15 cellular contexts compared by ENCODE assay signal in the genomic region with DNA sequence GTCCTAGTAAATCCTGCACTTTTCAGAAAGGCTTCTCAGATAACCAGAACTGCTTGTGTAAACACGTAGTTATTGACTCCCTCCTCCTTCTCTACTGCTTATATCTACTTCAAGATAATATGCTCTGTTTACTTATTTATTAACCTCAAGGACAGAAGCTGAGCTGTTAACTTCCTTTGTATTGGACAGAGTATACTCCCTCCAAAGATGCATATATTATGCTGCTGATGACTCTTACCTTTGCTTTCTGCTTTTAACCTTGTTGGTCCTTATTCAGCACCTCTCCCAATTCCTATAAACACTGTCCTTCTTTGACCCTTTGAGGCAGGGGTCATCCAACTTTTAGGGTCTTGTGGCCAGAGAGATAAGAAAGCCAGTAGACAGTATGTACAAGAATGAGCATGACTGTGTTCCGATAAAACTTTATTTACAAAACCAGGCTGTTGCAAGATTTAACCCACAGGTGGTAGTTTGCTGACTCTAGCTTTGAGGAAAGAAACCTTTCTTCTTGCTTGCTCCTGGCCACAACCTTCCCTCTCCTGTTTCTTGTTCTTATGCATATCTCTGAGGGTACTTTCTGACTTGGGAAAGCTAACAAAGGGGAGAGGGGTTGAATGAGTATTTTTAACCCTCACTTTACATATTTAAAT. TPM values are rescaled to one million over a fixed set of nuclear protein-coding genes. Genes with fewer than 3 reads are reported as not detected.
DNase-seq lines count a peak whose midpoint lies in the region; ATAC-seq and TF ChIP-seq lines count a peak whose summit lies in the region.
"Had no signal": no experiment of that assay in that cellular context is flagged by ENCODE, and none has a peak within 500 bp of the region (broad histone marks: within the 10 kb centered on the region; RNA-seq: fewer than 3 reads in every experiment).

No MANE protein-coding gene starts in this region.

- H2AK5ac ChIP-seq in H9 (ENCODE audit: insufficient read length, low read length) = no peak overlapping the region

- H3K14ac ChIP-seq in H9 (ENCODE audit: insufficient read depth, low read length) = no peak overlapping the region

- peaks cover 43 to 55% of the 10 kb centered on the region in 2 experiments for H3K4me1 Mint-ChIP-seq in H9

- H3T11ph ChIP-seq in H9 (ENCODE audit: low read length) = no peak overlapping the region

- peak overlapping the region; percentile 11 to 22 for H3K4me3 Mint-ChIP-seq in H9
- H3K4me3 Mint-ChIP-seq: activated CD8-positive, alpha-beta memory T cell treated with anti-CD3 and anti-CD28 coated beads, Interleukin-2, amount 10 ng/mL, durations not matched to agents 7 days and 5 days had no signal

- H3K36me3 ChIP-seq in body of pancreas (replicated peaks in 1 of 2; ENCODE audit: insufficient read depth in 1 of 2, low read depth in 2 of 2) = no peaks in the 10 kb centered on the region
- H3K36me3 ChIP-seq in gastrocnemius medialis = no peaks in the 10 kb centered on the region
- H3K36me3 ChIP-seq in BE2C = no peaks in the 10 kb centered on the region
- no peaks in the 10 kb centered on the region for H3K36me3 ChIP-seq in Peyer's patch

- H3K27me3 Mint-ChIP-seq in H9 (ENCODE audit: low read depth) = peaks cover 4% of the 10 kb centered on the region

- WGBS in H9 (ENCODE audit: extremely low coverage, insufficient read length, low lambda C conversion rate) = no CpG with 5 or more reads among the region's 2 CpGs
- WGBS in body of pancreas, 2 donors = 12 to 19% methylated on average over 2 of the region's 2 CpGs

- H2BK15ac ChIP-seq in H9 (ENCODE audit: low read depth, low read length) = no peak overlapping the region

- TF ChIP-seq CTCF in H9 (conservative IDR thresholded peaks at IDR 0.05) = no peak
- no peak for TF ChIP-seq CTCF in body of pancreas (IDR thresholded peaks at IDR 0.05)
- TF ChIP-seq CTCF in gastrocnemius medialis (IDR thresholded peaks at IDR 0.05 in 4 of 5, conservative IDR thresholded peaks at IDR 0.05 in 1 of 5) = no peak
- no peak for TF ChIP-seq CTCF in BE2C (IDR thresholded peaks at IDR 0.05; ENCODE audit: low read depth, low read length)
- no peak for TF ChIP-seq CTCF in Peyer's patch (IDR thresholded peaks at IDR 0.05)

- no peak overlapping the region for H3K56ac ChIP-seq in H9 (ENCODE audit: insufficient read length, low read depth, low read length)

- peak overlapping the region; percentile 48 to 95 (median 89) for H3K27ac Mint-ChIP-seq in H9
- H3K27ac Mint-ChIP-seq: activated CD8-positive, alpha-beta memory T cell treated with anti-CD3 and anti-CD28 coated beads, Interleukin-2, amount 10 ng/mL, durations not matched to agents 7 days and 5 days had no signal

- H4K91ac ChIP-seq in H9 (ENCODE audit: insufficient read length, low read depth, low read length) = no peak overlapping the region

- H3K9ac ChIP-seq in H9 (ENCODE audit: extremely low read depth, insufficient read length, low read length) = no peak overlapping the region

- H3K9me3 ChIP-seq in H9 (ENCODE audit: control insufficient read depth, low read depth, low read length) (no peaks in the 10 kb centered on the region), body of pancreas (no peaks in the 10 kb centered on the region), gastrocnemius medialis (no peaks in the 10 kb centered on the region), BE2C (no peaks in the 10 kb centered on the region), Peyer's patch (no peaks in the 10 kb centered on the region)
- H3K9me3 ChIP-seq: right atrium auricular region had no signal

- H3K4me1 ChIP-seq in H9 (ENCODE audit: insufficient read depth, low read length) (peaks cover 10% of the 10 kb centered on the region; the same call in 1 of the 2 replicates), body of pancreas (peaks cover 52% of the 10 kb centered on the region), gastrocnemius medialis (peaks cover 23 to 26% of the 10 kb centered on the region in 2 donors), BE2C (no peaks in the 10 kb centered on the region), Peyer's patch (peaks cover 0 to under 1% (median 0%) of the 10 kb centered on the region in 4 donors)

- peak overlapping the region; percentile 65 for H3K4me2 ChIP-seq in H9 (ENCODE audit: insufficient read depth, insufficient read length, low read length)

- ATAC-seq in body of pancreas (peak; percentile 14), gastrocnemius medialis (no peak)
- ATAC-seq: activated CD8-positive, alpha-beta memory T cell treated with anti-CD3 and anti-CD28 coated beads, Interleukin-2, amount 10 ng/mL, durations not matched to agents 7 days and 5 days; Panc1 had no signal

- H3K79me1 ChIP-seq in H9 (ENCODE audit: insufficient read depth, low read depth, low read length, poor library complexity, severe bottlenecking) = no peaks in the 10 kb centered on the region

- H2BK5ac ChIP-seq in H9 (ENCODE audit: insufficient read length, low read length) = no peak overlapping the region

- no peak overlapping the region for H3K23ac ChIP-seq in H9 (ENCODE audit: insufficient read length, low read depth, low read length)

- no peak overlapping the region for H2BK120ac ChIP-seq in H9 (ENCODE audit: low read depth, low read length, poor library complexity, severe bottlenecking)

- H4K8ac ChIP-seq in H9 (replicated peaks; ENCODE audit: insufficient read length, low read depth, low read length) = no peak overlapping the region

- H4K5ac ChIP-seq in H9 (ENCODE audit: insufficient read length, low read depth, low read length) = no peak overlapping the region

- no peak overlapping the region for H3K4me3 ChIP-seq in body of pancreas
- H3K4me3 ChIP-seq in gastrocnemius medialis = no peak overlapping the region
- H3K4me3 ChIP-seq in BE2C (ENCODE audit: low read depth, low read length) = no peak overlapping the region
- H3K4me3 ChIP-seq in Peyer's patch = no peak overlapping the region

- peaks cover 7% of the 10 kb centered on the region for H3K23me2 ChIP-seq in H9 (ENCODE audit: insufficient read length, low read depth, low read length, poor library complexity, severe bottlenecking)

- no peak for TF ChIP-seq POLR2A in body of pancreas (IDR thresholded peaks at IDR 0.05)
- TF ChIP-seq POLR2A in gastrocnemius medialis (IDR thresholded peaks at IDR 0.05) = no peak
- TF ChIP-seq POLR2A in Peyer's patch (IDR thresholded peaks at IDR 0.05) = no peak

- no peak overlapping the region for H3K18ac ChIP-seq in H9 (ENCODE audit: insufficient read length, low read depth, low read length)

- H3K9me3 Mint-ChIP-seq in H9 = no peaks in the 10 kb centered on the region; a peak in 2 of 5 replicates

- H3K79me2 ChIP-seq in H9 (ENCODE audit: insufficient read depth, low read length) = peaks cover 7% of the 10 kb centered on the region

- no peak overlapping the region for H2AFZ ChIP-seq in H9 (ENCODE audit: low read length)

- H3K4ac ChIP-seq in H9 (ENCODE audit: low read depth, low read length) = no peak overlapping the region

- DNase-seq in H9 (no peak), NCI-H146 (lab: John Stamatoyannopoulos, UW) (peak; percentile 48), body of pancreas (no peak), gastrocnemius medialis (no peak), BE2C (no peak), G401 (ENCODE audit: low spot score) (no peak), Peyer's patch (no peak)
- DNase-seq: cortex of kidney, NCI-H446 treated with DMSO at 0.1 percent for 48 hours had no signal

- in situ Hi-C loops in gastrocnemius medialis (cut with MboI; ENCODE audit: low sequenced_read_pairs in 4 of 4) = loop anchor here in 1 of 4 donors (10.0 kb wide), 1 partner anchor 88 kb away; a partner anchor contains a TSS
- in situ Hi-C loops in G401 (cut with HindIII; ENCODE audit: low sequenced_read_pairs) = no loop called here

- H4K20me1 ChIP-seq in H9 (ENCODE audit: control insufficient read depth, insufficient read depth, insufficient read length) = no peaks in the 10 kb centered on the region

- H3K27ac ChIP-seq in H9 (ENCODE audit: insufficient read length, low read depth, low read length) (peak overlapping the region; percentile 90), body of pancreas (peak overlapping the region in 3 of 4 donors; percentile 23 to 64 (median 56)), gastrocnemius medialis (peak overlapping the region; percentile 86 to 93 (median 90)), Peyer's patch (no peak overlapping the region)

- H3K27me3 ChIP-seq in H9 (ENCODE audit: insufficient read depth, low read length) (no peaks in the 10 kb centered on the region; the same call in 1 of the 2 replicates), body of pancreas (no peaks in the 10 kb centered on the region), gastrocnemius medialis (no peaks in the 10 kb centered on the region), BE2C (peaks cover 3% of the 10 kb centered on the region), Peyer's patch (no peaks in the 10 kb centered on the region)
- H3K27me3 ChIP-seq: right atrium auricular region had no signal

- intact Hi-C loops in body of pancreas (cut with DNase I) = no loop called here
- intact Hi-C loops in gastrocnemius medialis (cut with DNase I; ENCODE audit: low total_unique reads) = loop anchor here (10.0 kb wide), 1 partner anchor 192 kb away; a partner anchor contains a TSS

- H3K36me3 Mint-ChIP-seq in H9 (ENCODE audit: insufficient read depth in 1 of 3, low read depth in 3 of 3) = peaks cover 4 to 7% (median 5%) of the 10 kb centered on the region in 3 experiments

- no peak overlapping the region for H2BK12ac ChIP-seq in H9 (ENCODE audit: insufficient read length, low read depth, low read length)

- H2BK20ac ChIP-seq in H9 (ENCODE audit: low read depth, low read length, poor library complexity, severe bottlenecking) = no peak overlapping the region

RNA-seq across cellular contexts. Expression of a gene that starts 4.9 kb away (rescaled TPM):
- 508 and 513 TPM in 2 replicates for total RNA-seq in H9 (2021)
- total RNA-seq in body of pancreas = 100 to 1,000 TPM in 1 of 2 donors, 10 to 100 TPM in 1; 74.2 to 131 TPM
- 1,000 to 10,000 TPM; 1,776 to 3,699 (median 2,786) TPM for total RNA-seq in gastrocnemius medialis
- 577 TPM for polyA plus RNA-seq in BE2C (2012; ENCODE audit: insufficient read depth, insufficient read length, low read depth)
- 384 and 782 TPM in 2 replicates for total RNA-seq in G401 (2014; rRNA removed; shearing (Covaris generic))
- 100 to 1,000 TPM; 200 to 451 (median 280) TPM for total RNA-seq in Peyer's patch

RNA-seq across cellular contexts. Expression of a gene that starts 19.2 kb away (rescaled TPM):
- total RNA-seq in H9 (2021) (not detected in 2 replicates), body of pancreas (not detected), gastrocnemius medialis (not detected), Peyer's patch (not detected)
- not detected for polyA plus RNA-seq in BE2C (2012; ENCODE audit: insufficient read depth, insufficient read length, low read depth)
- not detected in 2 replicates for total RNA-seq in G401 (2014; rRNA removed; shearing (Covaris generic))
- total RNA-seq: activated CD8-positive, alpha-beta memory T cell treated with anti-CD3 and anti-CD28 coated beads, Interleukin-2, amount 10 ng/mL, durations not matched to agents 7 days and 5 days; kidney epithelial cell; right atrium auricular region; temporal lobe had no signal
- polyA plus RNA-seq: esophagus had no signal

RNA-seq across cellular contexts. Expression of a gene that starts 32.1 kb away (rescaled TPM):
- 0.04 TPM in 1 of 2 replicates, not detected in the other for total RNA-seq in H9 (2021)
- total RNA-seq in body of pancreas = not detected
- total RNA-seq in gastrocnemius medialis = under 1 TPM in 3 of 4 donors, not detected in 1; 0.07 to 0.24 (median 0.10) TPM
- not detected for polyA plus RNA-seq in BE2C (2012; ENCODE audit: insufficient read depth, insufficient read length, low read depth)
- not detected in 2 replicates for total RNA-seq in G401 (2014; rRNA removed; shearing (Covaris generic))
- under 1 TPM in 1 of 4 donors, not detected in 3; 0.18 TPM for total RNA-seq in Peyer's patch
- total RNA-seq: kidney epithelial cell had no signal

RNA-seq across cellular contexts. Expression of a gene that starts 33.8 kb away (rescaled TPM):
- 258 and 265 TPM in 2 replicates for total RNA-seq in H9 (2021)
- 10 to 100 TPM; 38.1 to 50.1 TPM for total RNA-seq in body of pancreas
- total RNA-seq in gastrocnemius medialis = 10 to 100 TPM; 38.5 to 72.8 (median 50.8) TPM
- 165 TPM for polyA plus RNA-seq in BE2C (2012; ENCODE audit: insufficient read depth, insufficient read length, low read depth)
- 120 and 209 TPM in 2 replicates for total RNA-seq in G401 (2014; rRNA removed; shearing (Covaris generic))
- 100 to 1,000 TPM in 1 of 4 donors, 10 to 100 TPM in 3; 48.9 to 169 (median 71.2) TPM for total RNA-seq in Peyer's patch

Comparison
In these comparisons a context has a peak if more than half of its experiments do, and no peak if none do; other contexts are left out.
1. H3K27ac ChIP-seq: peak in H9 (single experiment), body of pancreas (3 of 4) and gastrocnemius medialis (4 of 4); none in Peyer's patch (0 of 4).